In genomic region chr20:8400461-8400860, GRCh38 we compare ENCODE assay signal across 2 cellular contexts.
TF ChIP-seq lines count a peak whose summit lies in the region.

No MANE protein-coding gene starts in this region.

TF ChIP-seq in HepG2, 621 proteins besides CTCF, POLR2A, EP300 and RAD21:
- TF ChIP-seq TSC22D2 (CRISPR knock-in tag; IDR thresholded peaks at IDR 0.05; ENCODE audit: borderline replicate concordance) (no peak), RORA (CRISPR knock-in tag; IDR thresholded peaks at IDR 0.05) (no peak), ZHX2 (IDR thresholded peaks at IDR 0.05; ENCODE audit: low read depth) (no peak), ZHX2 (CRISPR knock-in tag; IDR thresholded peaks at IDR 0.05; ENCODE audit: borderline replicate concordance) (0 out of 2 replicates have a peak, but pooled peaks have one; percentile 55), MAFK (conservative IDR thresholded peaks at IDR 0.05 in 1 of 2, IDR thresholded peaks at IDR 0.05 in 1 of 2; ENCODE audit: low read length in 2 of 2) (peak; percentile 100), ZBTB33 (CRISPR knock-in tag; IDR thresholded peaks at IDR 0.05) (no peak), ZNF180 (CRISPR knock-in tag; IDR thresholded peaks at IDR 0.05; ENCODE audit: borderline replicate concordance, low read depth) (no peak), MED13 (CRISPR knock-in tag; IDR thresholded peaks at IDR 0.05) (no peak), ZGPAT (CRISPR knock-in tag; IDR thresholded peaks at IDR 0.05) (no peak), MAFF (IDR thresholded peaks at IDR 0.05; ENCODE audit: low read depth, low read length) (peak; percentile 100), ATF4 (CRISPR knock-in tag; IDR thresholded peaks at IDR 0.05) (no peak), RFX5 (IDR thresholded peaks at IDR 0.05; ENCODE audit: low read depth, low read length) (0 out of 2 replicates have a peak, but pooled peaks have one; percentile 20)

TF ChIP-seq in SK-N-SH, 30 proteins besides CTCF, POLR2A, EP300 and RAD21:
- TF ChIP-seq YY1 (IDR thresholded peaks at IDR 0.05; ENCODE audit: low read depth) = no peak
- TF ChIP-seq CHD2 (IDR thresholded peaks at IDR 0.05; ENCODE audit: low read length, partially characterized antibody) = no peak
- no peak for TF ChIP-seq NRF1 (IDR thresholded peaks at IDR 0.05; ENCODE audit: low read depth, low read length)
- TF ChIP-seq TCF12 (IDR thresholded peaks at IDR 0.05) = no peak
- TF ChIP-seq MXI1 (IDR thresholded peaks at IDR 0.05; ENCODE audit: low read depth, low read length) = no peak
- TF ChIP-seq NFIC (IDR thresholded peaks at IDR 0.05; ENCODE audit: borderline replicate concordance) = no peak
- TF ChIP-seq GATA2 (CRISPR knock-in tag; IDR thresholded peaks at IDR 0.05) = no peak
- TF ChIP-seq EZH2phosphoT487 (IDR thresholded peaks at IDR 0.05; ENCODE audit: borderline replicate concordance, low read depth) = no peak
- no peak for TF ChIP-seq JUND (IDR thresholded peaks at IDR 0.05)
- no peak for TF ChIP-seq FOXJ3 (CRISPR knock-in tag; IDR thresholded peaks at IDR 0.05)
- TF ChIP-seq REST (IDR thresholded peaks at IDR 0.05; ENCODE audit: low read depth, low read length) = no peak
- no peak for TF ChIP-seq RCOR1 (IDR thresholded peaks at IDR 0.05; ENCODE audit: low read length)
- TF ChIP-seq MEF2A (IDR thresholded peaks at IDR 0.05; ENCODE audit: borderline replicate concordance, low read depth) = no peak
- no peak for TF ChIP-seq FOXM1 (IDR thresholded peaks at IDR 0.05; ENCODE audit: low read depth)
- no peak for TF ChIP-seq RFX5 (IDR thresholded peaks at IDR 0.05; ENCODE audit: low read length)
